ENCODE assay signal across 1 cellular context in genomic region chr7:155852426-155853301, GRCh38.
TF ChIP-seq lines count a peak whose summit lies in the region.

No MANE protein-coding gene starts in this region.

TF ChIP-seq in HepG2, 621 proteins besides CTCF, POLR2A, EP300 and RAD21:
- peak; percentile 60 for TF ChIP-seq ATF7 (IDR thresholded peaks at IDR 0.05)
- no peak for TF ChIP-seq ATF7 (CRISPR knock-in tag; IDR thresholded peaks at IDR 0.05)
- no peak for TF ChIP-seq ZNF318 (CRISPR knock-in tag; IDR thresholded peaks at IDR 0.05)
TF ChIP-seq in HepG2: peak in this region for 1.
